ENCODE assay signal across 1 cellular context in the genomic region with DNA sequence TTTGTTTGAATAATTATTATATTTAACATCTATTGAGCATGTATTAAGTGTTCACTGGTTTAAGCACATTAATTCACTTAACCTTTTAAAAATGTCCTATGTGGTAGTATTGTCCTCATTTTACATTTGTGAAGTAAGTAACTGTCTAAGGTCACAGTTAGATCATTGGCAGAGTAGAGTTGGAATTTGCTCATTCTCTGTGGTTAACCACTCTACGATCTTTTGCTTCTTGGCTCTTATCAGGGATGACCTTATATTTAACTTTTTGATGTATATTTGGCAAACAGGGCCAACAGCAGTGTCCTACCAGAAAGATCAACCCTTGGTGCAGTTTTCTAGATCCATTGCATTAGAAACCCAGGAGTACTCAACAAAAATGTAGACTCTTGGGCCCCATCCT.
TF ChIP-seq lines count a peak whose summit lies in the region.

No MANE protein-coding gene starts in this region.

TF ChIP-seq in SK-N-SH treated with all-trans-retinoic acid at 6 μM for 48 hours, 23 proteins besides CTCF, POLR2A, EP300 and RAD21 (continued from another document):
- TF ChIP-seq, protein P1, sequence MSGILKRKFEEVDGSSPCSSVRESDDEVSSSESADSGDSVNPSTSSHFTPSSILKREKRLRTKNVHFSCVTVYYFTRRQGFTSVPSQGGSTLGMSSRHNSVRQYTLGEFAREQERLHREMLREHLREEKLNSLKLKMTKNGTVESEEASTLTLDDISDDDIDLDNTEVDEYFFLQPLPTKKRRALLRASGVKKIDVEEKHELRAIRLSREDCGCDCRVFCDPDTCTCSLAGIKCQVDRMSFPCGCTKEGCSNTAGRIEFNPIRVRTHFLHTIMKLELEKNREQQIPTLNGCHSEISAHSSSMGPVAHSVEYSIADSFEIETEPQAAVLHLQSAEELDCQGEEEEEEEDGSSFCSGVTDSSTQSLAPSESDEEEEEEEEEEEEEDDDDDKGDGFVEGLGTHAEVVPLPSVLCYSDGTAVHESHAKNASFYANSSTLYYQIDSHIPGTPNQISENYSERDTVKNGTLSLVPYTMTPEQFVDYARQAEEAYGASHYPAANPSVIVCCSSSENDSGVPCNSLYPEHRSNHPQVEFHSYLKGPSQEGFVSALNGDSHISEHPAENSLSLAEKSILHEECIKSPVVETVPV (CRISPR knock-in tag; IDR thresholded peaks at IDR 0.05) = no peak
